In genomic region chr13:26221721-26222522, GRCh38 we compare ENCODE assay signal across 8 cellular contexts. TPM values are rescaled to one million over a fixed set of nuclear protein-coding genes. Genes with fewer than 3 reads are reported as not detected.
DNase-seq lines count a peak whose midpoint lies in the region; ATAC-seq and TF ChIP-seq lines count a peak whose summit lies in the region.

Gene RNF6, minus strand, starts transcription at chr13:26222314. Its CDS starts 2,665 bp downstream, at chr13:26219649.

- DNase-seq in NCI-H748 treated with DMSO at 0.1 percent for 48 hours (lab: John Stamatoyannopoulos, UW) (peak; percentile 99), left lobe of liver (ENCODE audit: low spot score) (peak; percentile 94)
- peak; percentile 79 to 85 for DNase-seq in activated CD4-positive, alpha-beta T cell treated with anti-CD3 and anti-CD28 coated beads, Interleukin-2, amount 50 U/mL, for 24 hours (ENCODE audit: low read depth in 1 of 2, low spot score in 1 of 2)
- DNase-seq in stimulated activated CD4-positive, alpha-beta T cell treated with anti-CD3 and anti-CD28 coated beads, Interleukin-2, amount 100 ng/mL, for 4 hours (ENCODE audit: low read depth), result peak; percentile 78

- peak within 1 kb of the TSS; percentile 99 for H3K27ac Mint-ChIP-seq in dendritic cell treated with granulocyte-macrophage colony-stimulating factor and Interleukin-4, amounts not matched to agents 40 ng/mL and 50 ng/mL, for 4 days

- H3K27ac ChIP-seq in C4-2B, result peak within 1 kb of the TSS; percentile 94

- peak within 1 kb of the TSS; percentile 99 for H3K4me3 Mint-ChIP-seq in dendritic cell treated with granulocyte-macrophage colony-stimulating factor and Interleukin-4, amounts not matched to agents 40 ng/mL and 50 ng/mL, for 4 days

- intact Hi-C loops in dendritic cell treated with granulocyte-macrophage colony-stimulating factor and Interleukin-4, amounts not matched to agents 40 ng/mL and 50 ng/mL, for 4 days (cut with micrococcal nuclease), result loop anchor here (1.0 kb wide), 2 partner anchors 32 to 36 kb away; partner anchors contain the start of gene CDK8

- no peaks in the 10 kb centered on the region for H3K9me3 Mint-ChIP-seq in dendritic cell treated with granulocyte-macrophage colony-stimulating factor and Interleukin-4, amounts not matched to agents 40 ng/mL and 50 ng/mL, for 4 days

- H3K4me1 Mint-ChIP-seq in dendritic cell treated with granulocyte-macrophage colony-stimulating factor and Interleukin-4, amounts not matched to agents 40 ng/mL and 50 ng/mL, for 4 days (ENCODE audit: low read depth), result peaks cover 25% of the 10 kb centered on the region

- TF ChIP-seq CTCF in C4-2B (conservative IDR thresholded peaks at IDR 0.05), result no peak

- ATAC-seq in GM19372 (IDR thresholded peaks at IDR 0.05; ENCODE audit: low read depth, unreplicated experiment), result peak; percentile 93
- peak; percentile 90 for ATAC-seq in HG03558 (IDR thresholded peaks at IDR 0.05; ENCODE audit: extremely low read depth, unreplicated experiment)
- ATAC-seq in left lobe of liver, result peak; percentile 96

- no peaks in the 10 kb centered on the region for H3K27me3 Mint-ChIP-seq in dendritic cell treated with granulocyte-macrophage colony-stimulating factor and Interleukin-4, amounts not matched to agents 40 ng/mL and 50 ng/mL, for 4 days

- peaks cover 35% of the 10 kb centered on the region for H3K36me3 Mint-ChIP-seq in dendritic cell treated with granulocyte-macrophage colony-stimulating factor and Interleukin-4, amounts not matched to agents 40 ng/mL and 50 ng/mL, for 4 days (ENCODE audit: low read depth)

RNA-seq across cellular contexts. Expression of gene RNF6, which starts in this region (rescaled TPM):
- total RNA-seq in left lobe of liver, result 9.4 TPM

Comparison
In these comparisons a context has a peak if more than half of its experiments do, and no peak if none do; other contexts are left out.
1. Peak in every context shown above with its lines: DNase-seq, ATAC-seq and H3K27ac ChIP-seq.